ENCODE assay signal across 21 cellular contexts in the genomic region with DNA sequence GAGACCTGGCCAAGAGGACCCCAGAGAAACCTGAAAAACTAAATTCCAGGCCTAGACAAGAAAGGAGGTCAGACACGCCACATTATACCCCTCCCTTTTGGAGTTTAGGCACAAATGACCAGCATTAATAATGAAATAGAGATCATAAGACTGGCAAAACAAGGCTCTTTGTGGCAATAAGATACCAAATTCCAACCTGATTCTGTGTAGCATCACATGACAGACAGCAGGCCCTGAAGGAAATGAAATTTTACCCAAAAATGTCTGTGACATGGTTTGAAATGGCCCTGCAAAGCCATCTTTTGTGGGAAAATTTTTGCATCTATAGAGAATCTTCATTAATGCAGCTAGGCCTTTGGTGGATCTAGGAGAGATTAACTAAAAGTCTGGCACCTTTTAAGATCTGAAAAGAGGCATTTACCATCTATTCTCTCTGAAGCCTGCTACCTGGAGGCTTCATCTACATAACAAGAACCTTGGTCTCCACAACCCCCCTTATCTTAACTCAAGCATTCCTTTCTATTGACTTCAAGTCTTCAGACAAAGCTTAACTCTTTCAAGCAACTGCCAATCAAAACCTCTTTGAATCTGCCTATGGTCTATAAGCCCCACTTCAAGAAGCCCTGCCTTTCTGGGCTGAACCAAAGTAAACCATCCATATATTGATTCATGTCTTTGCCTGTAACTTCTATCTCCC. TPM values are rescaled to one million over a fixed set of nuclear protein-coding genes. Genes with fewer than 3 reads are reported as not detected.
A peak's percentile ranks its signal among the peaks of the same experiment; 100 is the strongest.
DNase-seq lines count a peak whose midpoint lies in the region; ATAC-seq and TF ChIP-seq lines count a peak whose summit lies in the region.
"Had no signal": no experiment of that assay in that cellular context is flagged by ENCODE, and none has a peak within 500 bp of the region (broad histone marks: within the 10 kb centered on the region; RNA-seq: fewer than 3 reads in every experiment).

No MANE protein-coding gene starts in this region.

- H2BK15ac ChIP-seq in neuronal stem cell (ENCODE audit: low read length): no peak overlapping the region

- no peaks in the 10 kb centered on the region for H3K36me3 ChIP-seq in GM23338 (ENCODE audit: insufficient read depth)
- H3K36me3 ChIP-seq in Panc1 (ENCODE audit: control insufficient read depth, insufficient read depth, low read length): no peaks in the 10 kb centered on the region
- H3K36me3 ChIP-seq in neuronal stem cell (replicated peaks in 1 of 2; ENCODE audit: control insufficient read depth in 2 of 2, insufficient read depth in 2 of 2, low read length in 2 of 2): no peaks in the 10 kb centered on the region
- no peaks in the 10 kb centered on the region for H3K36me3 ChIP-seq in right atrium auricular region
- H3K36me3 ChIP-seq: BLaER1 treated with 17β-estradiol and CSF1 and Interleukin-3, amounts not matched to agents 10 nM and 100 nM; heart right ventricle had no signal

- H3K4me1 ChIP-seq in GM23338 (ENCODE audit: insufficient read depth): peaks cover 42% of the 10 kb centered on the region
- H3K4me1 ChIP-seq in Panc1 (ENCODE audit: control insufficient read depth, insufficient read depth, low read length): peaks cover 58% of the 10 kb centered on the region
- H3K4me1 ChIP-seq in neuronal stem cell (ENCODE audit: control insufficient read depth in 2 of 2, insufficient read depth in 1 of 2, low read depth in 1 of 2, low read length in 2 of 2): peaks cover 9 to 24% of the 10 kb centered on the region in 2 donors
- H3K4me1 ChIP-seq in right atrium auricular region: peaks cover 0 to 5% of the 10 kb centered on the region in 2 donors
- H3K4me1 ChIP-seq: BLaER1 treated with 17β-estradiol and CSF1 and Interleukin-3, amounts not matched to agents 10 nM and 100 nM had no signal

- in situ Hi-C loops in Panc1 (cut with HindIII; ENCODE audit: low pct_unique_long_range_greater_than_20kb, low sequenced_read_pairs): no loop called here

- no peaks in the 10 kb centered on the region; the same call in 1 of the 2 replicates for H3F3A ChIP-seq in GM23338 (replicated peaks; ENCODE audit: low read depth)

- H4K91ac ChIP-seq in neuronal stem cell (ENCODE audit: low read depth, low read length, poor library complexity): no peak overlapping the region

- ATAC-seq in GM23338 (peak; percentile 89), Panc1 (no peak)
- no peak for ATAC-seq in activated CD4-positive, CD25-positive, alpha-beta regulatory T cell treated with anti-CD3 and anti-CD28 coated beads, Interleukin-2, amount 50 U/mL, for 24 hours
- ATAC-seq: heart right ventricle had no signal

- H4K8ac ChIP-seq in neuronal stem cell (ENCODE audit: low read depth, low read length): no peak overlapping the region

- H3K4me2 ChIP-seq in GM23338 (peak overlapping the region; percentile 27), neuronal stem cell (ENCODE audit: insufficient read depth, low read length, poor library complexity, severe bottlenecking) (no peak overlapping the region)
- H3K4me2 ChIP-seq: BLaER1 treated with 17β-estradiol and CSF1 and Interleukin-3, amounts not matched to agents 10 nM and 100 nM had no signal

- H3K36me3 Mint-ChIP-seq in GM23338 (ENCODE audit: low read depth): peaks cover 26% of the 10 kb centered on the region
- H3K36me3 Mint-ChIP-seq in activated T-cell treated with anti-CD3 and anti-CD28 coated beads, Interleukin-2, amount 50 U/mL, for 24 hours (ENCODE audit: low read depth): no peaks in the 10 kb centered on the region

- H3K4me3 Mint-ChIP-seq in GM23338: peak overlapping the region; percentile 23; the same call in 2 of the 3 replicates
- no peak overlapping the region for H3K4me3 Mint-ChIP-seq in activated T-cell treated with anti-CD3 and anti-CD28 coated beads, Interleukin-2, amount 50 U/mL, for 24 hours
- H3K4me3 Mint-ChIP-seq: activated B cell treated with CpG ODN at 0.5 μM for 24 hours had no signal

- intact Hi-C loops in Panc1 (cut with micrococcal nuclease; ENCODE audit: unreplicated experiment): no loop called here

- no peak overlapping the region for H2BK120ac ChIP-seq in neuronal stem cell (ENCODE audit: low read depth, low read length)

- H3K4ac ChIP-seq in neuronal stem cell (ENCODE audit: low read length): no peak overlapping the region

- peak overlapping the region; percentile 98 for H3K27ac ChIP-seq in GM23338 (ENCODE audit: low read depth)
- peak overlapping the region; percentile 78 for H3K27ac ChIP-seq in Panc1 (ENCODE audit: low read length)
- peak overlapping the region; percentile 68 for H3K27ac ChIP-seq in neuronal stem cell (replicated peaks; ENCODE audit: low read length)
- H3K27ac ChIP-seq in right atrium auricular region: no peak overlapping the region
- H3K27ac ChIP-seq: BLaER1 treated with 17β-estradiol and CSF1 and Interleukin-3, amounts not matched to agents 10 nM and 100 nM; heart right ventricle; skin epidermis had no signal

- H2AFZ ChIP-seq in GM23338: no peak overlapping the region
- peak overlapping the region; percentile 16 for H2AFZ ChIP-seq in neuronal stem cell (ENCODE audit: low read length)

- POLR2A ChIA-PET in Panc1 (lab: Charles Lee): no interaction called here

- DNase-seq in GM23338 (ENCODE audit: low spot score): peak; percentile 94
- DNase-seq in Panc1 (ENCODE audit: low read depth, low spot score): no peak
- peak; percentile 50 for DNase-seq in foreskin melanocyte
- DNase-seq in neuronal stem cell (ENCODE audit: low spot score): no peak
- DNase-seq in right atrium auricular region (ENCODE audit: low spot score): no peak
- DNase-seq in activated T-cell treated with anti-CD3 and anti-CD28 coated beads, Interleukin-2, amount 50 U/mL, for 24 hours: no peak
- DNase-seq: activated B cell treated with CpG ODN at 0.5 μM for 24 hours; activated CD4-positive, alpha-beta T cell treated with anti-CD3 and anti-CD28 coated beads, Interleukin-2, amount 50 U/mL, for 48 hours; activated effector memory CD4-positive, alpha-beta T cell treated with Interleukin-2 at 50 U/mL for 16 hours; Calu3; DND-41; effector CD4-positive, alpha-beta T cell; erythroblast; HCEC 1CT; heart right ventricle; islet precursor cell; NCI-H1694; T-helper 9 cell had no signal

- no peak overlapping the region for H3K18ac ChIP-seq in neuronal stem cell (ENCODE audit: low read length)

- H3K79me1 ChIP-seq in neuronal stem cell (ENCODE audit: low read depth, low read length): no peaks in the 10 kb centered on the region

- H2BK5ac ChIP-seq in neuronal stem cell (ENCODE audit: low read length): no peak overlapping the region

- H2AK5ac ChIP-seq in neuronal stem cell (ENCODE audit: low read depth, low read length): no peak overlapping the region

- no peak overlapping the region for H3K9ac ChIP-seq in neuronal stem cell (ENCODE audit: low read depth, low read length, poor library complexity)
- H3K9ac ChIP-seq: BLaER1 treated with 17β-estradiol and CSF1 and Interleukin-3, amounts not matched to agents 10 nM and 100 nM had no signal

- no peaks in the 10 kb centered on the region for H4K20me1 ChIP-seq in GM23338 (replicated peaks; ENCODE audit: insufficient read depth)
- H4K20me1 ChIP-seq: BLaER1 treated with 17β-estradiol and CSF1 and Interleukin-3, amounts not matched to agents 10 nM and 100 nM had no signal

- H3K23ac ChIP-seq in neuronal stem cell (ENCODE audit: low read depth, low read length, poor library complexity): no peak overlapping the region

- WGBS in neuronal stem cell (ENCODE audit: extremely low coverage in 2 of 2, insufficient read length in 2 of 2, insufficient replicate concordance in 1 of 2), 2 donors: no CpG with 5 or more reads among the region's 1 CpG

- peaks cover 76% of the 10 kb centered on the region for H3K79me2 ChIP-seq in GM23338 (replicated peaks; ENCODE audit: insufficient read depth)

- H3K4me1 Mint-ChIP-seq in GM23338: peaks cover 58% of the 10 kb centered on the region
- no peaks in the 10 kb centered on the region for H3K4me1 Mint-ChIP-seq in activated T-cell treated with anti-CD3 and anti-CD28 coated beads, Interleukin-2, amount 50 U/mL, for 24 hours (ENCODE audit: low read depth)
- H3K4me1 Mint-ChIP-seq: activated B cell treated with CpG ODN at 0.5 μM for 24 hours had no signal

- peaks cover 11% of the 10 kb centered on the region for H3K9me3 Mint-ChIP-seq in GM23338
- H3K9me3 Mint-ChIP-seq in activated T-cell treated with anti-CD3 and anti-CD28 coated beads, Interleukin-2, amount 50 U/mL, for 24 hours: peaks cover 1% of the 10 kb centered on the region
- H3K9me3 Mint-ChIP-seq: activated B cell treated with CpG ODN at 0.5 μM for 24 hours had no signal

- no TSS peak for BruUV-seq in Panc1 (replicated peaks; lab: Mats Ljungman, UMichigan)

- CTCF ChIA-PET in Panc1 (lab: Charles Lee): no interaction called here

- H3K9me3 ChIP-seq in Panc1 (ENCODE audit: control insufficient read depth, insufficient read depth, low read depth, low read length): no peaks in the 10 kb centered on the region
- peaks cover 2 to 12% of the 10 kb centered on the region in 2 donors for H3K9me3 ChIP-seq in neuronal stem cell (replicated peaks in 1 of 2; ENCODE audit: control insufficient read depth in 2 of 2, insufficient read depth in 1 of 2, low read depth in 1 of 2, low read length in 2 of 2)
- no peaks in the 10 kb centered on the region for H3K9me3 ChIP-seq in right atrium auricular region

- H3K27ac Mint-ChIP-seq in GM23338: peak overlapping the region; percentile 98
- H3K27ac Mint-ChIP-seq in activated T-cell treated with anti-CD3 and anti-CD28 coated beads, Interleukin-2, amount 50 U/mL, for 24 hours: no peak overlapping the region
- H3K27ac Mint-ChIP-seq: activated B cell treated with CpG ODN at 0.5 μM for 24 hours had no signal

- no peak overlapping the region for H2BK12ac ChIP-seq in neuronal stem cell (ENCODE audit: low read length)

- peaks cover 10% of the 10 kb centered on the region for H3K9me2 ChIP-seq in GM23338 (ENCODE audit: insufficient read depth)

- H3K4me3 ChIP-seq in GM23338: 0 out of 2 replicates have a peak overlapping the region, but pooled peaks have one; percentile 9
- H3K4me3 ChIP-seq in Panc1 (ENCODE audit: low read depth in 2 of 2, low read length in 2 of 2): no peak overlapping the region
- no peak overlapping the region for H3K4me3 ChIP-seq in neuronal stem cell (ENCODE audit: low read length in 2 of 2)
- no peak overlapping the region for H3K4me3 ChIP-seq in right atrium auricular region
- H3K4me3 ChIP-seq: BLaER1 treated with 17β-estradiol and CSF1 and Interleukin-3, amounts not matched to agents 10 nM and 100 nM; heart right ventricle; skin epidermis had no signal

- H3K27me3 ChIP-seq in GM23338 (ENCODE audit: insufficient read depth): no peaks in the 10 kb centered on the region
- no peaks in the 10 kb centered on the region for H3K27me3 ChIP-seq in Panc1 (ENCODE audit: control insufficient read depth, insufficient read depth, low read length)
- no peaks in the 10 kb centered on the region for H3K27me3 ChIP-seq in neuronal stem cell (ENCODE audit: control insufficient read depth in 3 of 3, insufficient read depth in 3 of 3, low read depth in 1 of 3, low read length in 3 of 3)
- no peaks in the 10 kb centered on the region for H3K27me3 ChIP-seq in right atrium auricular region
- H3K27me3 ChIP-seq: heart right ventricle had no signal

- TF ChIP-seq CTCF in GM23338 (conservative IDR thresholded peaks at IDR 0.05; ENCODE audit: low read depth in 2 of 2) (no peak), Panc1 (IDR thresholded peaks at IDR 0.05) (no peak), right atrium auricular region (IDR thresholded peaks at IDR 0.05) (no peak)

- no peak overlapping the region for H3K14ac ChIP-seq in neuronal stem cell (ENCODE audit: low read length)

- H3K27me3 Mint-ChIP-seq in GM23338 (ENCODE audit: insufficient read depth, low read depth, poor library complexity): peaks cover 8% of the 10 kb centered on the region
- H3K27me3 Mint-ChIP-seq in activated T-cell treated with anti-CD3 and anti-CD28 coated beads, Interleukin-2, amount 50 U/mL, for 24 hours: peaks cover 28% of the 10 kb centered on the region

RNA-seq across cellular contexts. Expression of a gene that starts 8.0 kb away (rescaled TPM):
- total RNA-seq in GM23338 (2014; rRNA removed; shearing (Covaris generic)): 15.0 and 25.1 TPM in 2 replicates
- polyA plus RNA-seq in GM23338 (2016; fragmentation: Nextera tagmentation; extraction: Ambion mirVana): 21.5 and 21.8 TPM in 2 replicates
- total RNA-seq in Panc1 (2021; ENCODE audit: unreplicated experiment) (30.7 TPM), right atrium auricular region (1 to 10 TPM; 6.2 to 7.1 TPM)
- 22.5 TPM for polyA plus RNA-seq in Panc1 (2012; ENCODE audit: insufficient read length)
- 5.8 TPM for polyA plus RNA-seq in neuronal stem cell (2013, experiment 1 of 2)
- polyA plus RNA-seq in neuronal stem cell (2013, experiment 2 of 2): 5.7 TPM

Comparison
In these comparisons a context has a peak if more than half of its experiments do, and no peak if none do; other contexts are left out.
1. DNase-seq: peak in GM23338 (single experiment) and foreskin melanocyte (single experiment); none in Panc1 (single experiment), neuronal stem cell (single experiment), right atrium auricular region (single experiment) and activated T-cell treated with anti-CD3 and anti-CD28 coated beads, Interleukin-2, amount 50 U/mL, for 24 hours (single experiment).
2. H3K27ac ChIP-seq: peak in GM23338 (single experiment), Panc1 (single experiment) and neuronal stem cell (single experiment); none in right atrium auricular region (0 of 2).